In the genomic region with DNA sequence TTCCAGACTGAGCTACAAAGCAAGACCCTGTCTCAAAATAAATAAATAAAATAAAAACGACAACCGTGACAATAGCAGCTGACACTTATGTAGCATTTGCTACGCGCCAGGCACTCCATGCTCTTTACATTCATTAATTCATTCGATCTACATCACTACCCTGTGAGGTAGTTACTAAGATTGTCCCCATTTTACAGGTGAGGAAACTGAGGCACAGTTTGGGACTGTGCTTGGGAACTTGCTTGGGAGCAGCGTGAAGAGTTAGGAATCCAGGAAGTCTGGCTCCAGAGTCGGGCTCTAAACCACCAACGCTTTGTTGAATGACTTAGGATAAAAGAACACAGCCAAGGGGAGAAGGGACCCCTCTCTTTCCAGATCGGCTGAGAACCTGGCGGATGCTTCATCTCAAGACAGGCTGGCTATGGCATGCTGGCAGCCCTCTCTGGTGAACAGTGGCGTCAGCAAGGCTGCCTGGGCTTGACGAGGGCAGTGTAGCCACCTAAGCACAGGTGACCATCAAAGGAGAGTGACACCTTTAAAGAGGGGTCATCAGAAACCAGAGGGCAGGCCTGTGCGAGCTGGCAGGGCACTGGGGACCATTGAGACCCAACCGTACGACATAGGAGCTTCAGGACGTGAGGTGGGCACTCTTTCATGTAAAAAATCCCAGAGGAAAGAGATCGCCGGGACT, we compare ENCODE assay signal across 8 cellular contexts. TPM values are rescaled to one million over a fixed set of nuclear protein-coding genes. Genes with fewer than 3 reads are reported as not detected.
DNase-seq lines count a peak whose midpoint lies in the region; ATAC-seq, FAIRE-seq and TF ChIP-seq lines count a peak whose summit lies in the region.

No MANE protein-coding gene starts in this region.

- no peak for TF ChIP-seq RAD21 in HepG2 (CRISPR knock-in tag; IDR thresholded peaks at IDR 0.05)

- H3K36me3 ChIP-seq in ACC112 (ENCODE audit: insufficient read depth, low read length) = no peaks in the 10 kb centered on the region
- peaks cover 7 to 24% of the 10 kb centered on the region in 2 experiments; a peak in 2 of 3 replicates for H3K36me3 ChIP-seq in HEK293 (ENCODE audit: control insufficient read depth in 2 of 2, insufficient read depth in 1 of 2, low read length in 2 of 2)
- H3K36me3 ChIP-seq in astrocyte (ENCODE audit: insufficient read depth, low read length) = no peaks in the 10 kb centered on the region
- H3K36me3 ChIP-seq in HepG2 (replicated peaks in 1 of 2; ENCODE audit: control insufficient read depth in 1 of 2, insufficient read depth in 2 of 2, low read length in 2 of 2) = peaks cover 5 to 25% of the 10 kb centered on the region in 2 experiments; a peak in 3 of 5 replicates
- peaks cover 18% of the 10 kb centered on the region for H3K36me3 ChIP-seq in upper lobe of right lung

- FAIRE-seq in astrocyte (lab: Jason Lieb, UNC) (no peak), HepG2 (lab: Jason Lieb, UNC) (no peak)

- H3K9me3 Mint-ChIP-seq in astrocyte (ENCODE audit: unreplicated experiment) = peaks cover 2% of the 10 kb centered on the region

- intact Hi-C loops in HepG2 (cut with micrococcal nuclease; ENCODE audit: unreplicated experiment) = no loop called here
- intact Hi-C loops in upper lobe of right lung (cut with DNase I) = no loop called here
- intact Hi-C loops in posterior vena cava (cut with DNase I) = no loop called here

- no peaks in the 10 kb centered on the region for H3K4me1 ChIP-seq in ACC112 (ENCODE audit: control insufficient read depth, insufficient read depth, low read length, unreplicated experiment)
- peaks cover 2% of the 10 kb centered on the region for H3K4me1 ChIP-seq in HEK293 (ENCODE audit: control insufficient read depth, insufficient read depth, low read length)
- H3K4me1 ChIP-seq in astrocyte (ENCODE audit: insufficient read depth, low read length) = peaks cover 5% of the 10 kb centered on the region
- peaks cover 62% of the 10 kb centered on the region for H3K4me1 ChIP-seq in HepG2 (ENCODE audit: insufficient read depth, low read length)
- H3K4me1 ChIP-seq in upper lobe of right lung = peaks cover 11% of the 10 kb centered on the region

- H3K79me2 ChIP-seq in ACC112 (ENCODE audit: control insufficient read depth, insufficient read depth, low read length, unreplicated experiment) (peaks cover 24% of the 10 kb centered on the region), astrocyte (ENCODE audit: insufficient read depth, low read length) (peaks cover 38% of the 10 kb centered on the region), HepG2 (ENCODE audit: insufficient read depth, low read length) (peaks cover 27% of the 10 kb centered on the region)

- POLR2A ChIA-PET in HEK293 (lab: Yijun Ruan, JAX) (interaction anchor here (1.0 to 1.6 kb wide), 4 partner anchors 21 to 224 kb away, joined by 3 to 7 read pairs (median 5); no protein-coding TSS in a partner anchor), HepG2 (lab: Yijun Ruan, JAX) (interaction anchor here (2.2 kb wide), 1 partner anchor 20 kb away, joined by 24 read pairs; a partner anchor contains a TSS)

- H3K27me3 ChIP-seq in ACC112 (ENCODE audit: insufficient read depth, low read length) (no peaks in the 10 kb centered on the region), astrocyte (ENCODE audit: insufficient read depth, low read length) (no peaks in the 10 kb centered on the region), HepG2 (ENCODE audit: control insufficient read depth in 1 of 2, insufficient read depth in 2 of 2, low read length in 2 of 2) (no peaks in the 10 kb centered on the region; a peak in 2 of 5 replicates), upper lobe of right lung (no peaks in the 10 kb centered on the region)

- H4K20me1 ChIP-seq in astrocyte (ENCODE audit: insufficient read depth, low read length) = peaks cover 3% of the 10 kb centered on the region
- no peaks in the 10 kb centered on the region for H4K20me1 ChIP-seq in HepG2 (ENCODE audit: insufficient read depth, low read length)

- WGBS in HepG2 (ENCODE audit: low lambda C conversion rate) = 24% methylated on average over 17 of the region's 18 CpGs

- peaks cover 4% of the 10 kb centered on the region for H3K36me3 Mint-ChIP-seq in astrocyte (ENCODE audit: low read depth, unreplicated experiment)

- peak overlapping the region; percentile 94 for H3K4me3 Mint-ChIP-seq in astrocyte (ENCODE audit: unreplicated experiment)

- H3K4me3 ChIP-seq in ACC112 (ENCODE audit: low read depth, low read length) = peak overlapping the region; percentile 95
- H3K4me3 ChIP-seq in HEK293 (ENCODE audit: low read depth, low read length) = peak overlapping the region; percentile 91
- peak overlapping the region; percentile 94 for H3K4me3 ChIP-seq in astrocyte (ENCODE audit: insufficient read depth, low read depth, low read length)
- peak overlapping the region; percentile 82 to 97 (median 89) for H3K4me3 ChIP-seq in HepG2 (replicated peaks in 1 of 3; ENCODE audit: insufficient read depth in 1 of 3, low read depth in 2 of 3, low read length in 3 of 3)
- H3K4me3 ChIP-seq in upper lobe of right lung = peak overlapping the region; percentile 95

- TF ChIP-seq POLR2A in HepG2 (IDR thresholded peaks at IDR 0.05; ENCODE audit: insufficient read depth in 1 of 2, low read depth in 2 of 2, low read length in 2 of 2) = no peak; a peak in 1 of 4 replicates

- peak overlapping the region; percentile 87 for H3K27ac Mint-ChIP-seq in astrocyte (ENCODE audit: unreplicated experiment)

- TF ChIP-seq EP300 in HepG2 (IDR thresholded peaks at IDR 0.05; ENCODE audit: low read depth in 2 of 2, low read length in 2 of 2) (no peak), HepG2 (CRISPR knock-in tag; IDR thresholded peaks at IDR 0.05; ENCODE audit: borderline replicate concordance) (no peak)

- CTCF ChIA-PET in HEK293 (lab: Yijun Ruan, JAX) (interaction anchor here (0.7 to 2.4 kb wide), 6 partner anchors 13 to 195 kb away, joined by 3 to 12 read pairs (median 4); no protein-coding TSS in a partner anchor), HepG2 (lab: Yijun Ruan, JAX; ENCODE audit: low intra/inter-chr PET ratio, low total read pairs) (no interaction called here)

- in situ Hi-C loops in HepG2 (cut with HindIII; ENCODE audit: extremely low pct_ligation_motif_present, low pct_unique_long_range_greater_than_20kb) = no loop called here

- H3K9me3 ChIP-seq in HEK293 (ENCODE audit: control insufficient read depth, insufficient read depth, low read depth, low read length) (no peaks in the 10 kb centered on the region), astrocyte (ENCODE audit: insufficient read depth, low read depth, low read length) (no peaks in the 10 kb centered on the region), HepG2 (ENCODE audit: low read length) (no peaks in the 10 kb centered on the region), upper lobe of right lung (no peaks in the 10 kb centered on the region)

- TF ChIP-seq CTCF in HEK293 (tag by site-specific recombination; IDR thresholded peaks at IDR 0.05) (no peak), astrocyte (IDR thresholded peaks at IDR 0.05; ENCODE audit: insufficient read depth, low read depth, low read length) (no peak), HepG2 (CRISPR knock-in tag; IDR thresholded peaks at IDR 0.05) (no peak), upper lobe of right lung (IDR thresholded peaks at IDR 0.05) (no peak)

- H3K4me1 Mint-ChIP-seq in astrocyte (ENCODE audit: low read depth, unreplicated experiment) = peaks cover 12% of the 10 kb centered on the region

- ATAC-seq in HepG2 (peak; percentile 42), upper lobe of right lung (peak; percentile 4)

- H3K9ac ChIP-seq in astrocyte (ENCODE audit: low read length) (peak overlapping the region; percentile 98), HepG2 (ENCODE audit: insufficient read depth, low read depth, low read length) (peak overlapping the region; percentile 98)

- peak overlapping the region; percentile 90 for H3K27ac ChIP-seq in ACC112 (ENCODE audit: low read depth, low read length)
- H3K27ac ChIP-seq in HEK293 (ENCODE audit: extremely low read depth, low read depth, low read length) = peak overlapping the region; percentile 84
- peak overlapping the region; percentile 98 for H3K27ac ChIP-seq in astrocyte (ENCODE audit: low read depth, low read length)
- H3K27ac ChIP-seq in HepG2 (ENCODE audit: extremely low read length, insufficient read depth, low read length) = peak overlapping the region; percentile 97
- H3K27ac ChIP-seq in upper lobe of right lung = peak overlapping the region; percentile 100

- no peak for DNase-seq in astrocyte (ENCODE audit: low read depth)
- DNase-seq in HepG2 (ENCODE audit: low spot score) = no peak
- DNase-seq in upper lobe of right lung = no peak
- DNase-seq in posterior vena cava (ENCODE audit: low spot score) = no peak
- DNase-seq in DMS153 (lab: John Stamatoyannopoulos, UW) = no peak
- DNase-seq in activated CD4-positive, alpha-beta T cell treated with anti-CD3 and anti-CD28 coated beads, Interleukin-2, amount 50 U/mL, for 1 hour = no peak

- peak overlapping the region; percentile 83 for H2AFZ ChIP-seq in ACC112 (ENCODE audit: low read length, unreplicated experiment)
- peak overlapping the region; percentile 100 for H2AFZ ChIP-seq in astrocyte (ENCODE audit: low read depth, low read length)
- no peak overlapping the region for H2AFZ ChIP-seq in HepG2 (ENCODE audit: low read length)

- no peaks in the 10 kb centered on the region for H3K27me3 Mint-ChIP-seq in astrocyte (ENCODE audit: low read depth, unreplicated experiment)

- H3K4me2 ChIP-seq in astrocyte (ENCODE audit: low read length) = peak overlapping the region; percentile 97
- peak overlapping the region; percentile 91 for H3K4me2 ChIP-seq in HepG2 (ENCODE audit: low read depth, low read length)

- TSS peak; percentile 79 for BruUV-seq in HepG2 (replicated peaks; lab: Mats Ljungman, UMichigan)

RNA-seq across cellular contexts. Expression of a gene that starts 0.6 kb away (rescaled TPM):
- 14.5 and 16.2 TPM in 2 replicates for total RNA-seq in astrocyte
- total RNA-seq in HepG2 (2016; rRNA removed; fragmentation: Illumina TruSeq; extraction: Trizol) = 10.3 and 13.7 TPM in 2 replicates
- 2.2 TPM in 2 replicates for total RNA-seq in HepG2 (2016; cell fraction: cytosol; rRNA removed; fragmentation: Illumina TruSeq; extraction: Trizol; ENCODE audit: low read depth)
- total RNA-seq in HepG2 (2016; cell fraction: insoluble cytoplasmic fraction; rRNA removed; fragmentation: Illumina TruSeq; extraction: Trizol) = 10.1 and 13.2 TPM in 2 replicates
- 5.2 and 7.2 TPM in 2 replicates for total RNA-seq in HepG2 (2016; cell fraction: membrane; rRNA removed; fragmentation: Illumina TruSeq; extraction: Trizol)
- total RNA-seq in HepG2 (2016; cell fraction: nucleus; rRNA removed; fragmentation: Illumina TruSeq; extraction: Trizol) = 5.0 and 6.8 TPM in 2 replicates
- polyA plus RNA-seq in HepG2 (2011; rRNA removed) = 3.5 and 4.8 TPM in 2 replicates
- 4.6 and 9.1 TPM in 2 replicates for polyA plus RNA-seq in HepG2 (2011; cell fraction: cytosol; rRNA removed)
- polyA plus RNA-seq in HepG2 (2011; cell fraction: nucleus; rRNA removed) = 7.4 and 8.4 TPM in 2 replicates
- polyA plus RNA-seq in HepG2 (2012) = 4.7 and 7.0 TPM in 2 replicates
- 1.5 and 2.2 TPM in 2 replicates for polyA plus RNA-seq in HepG2 (2016; cell fraction: cytosol; fragmentation: Illumina TruSeq; extraction: Trizol; ENCODE audit: low read depth)
- polyA plus RNA-seq in HepG2 (2016; cell fraction: insoluble cytoplasmic fraction; fragmentation: Illumina TruSeq; extraction: Trizol; ENCODE audit: low read depth) = 12.2 and 13.2 TPM in 2 replicates
- polyA plus RNA-seq in HepG2 (2016; cell fraction: membrane; fragmentation: Illumina TruSeq; extraction: Trizol; ENCODE audit: low read depth) = 3.7 and 4.3 TPM in 2 replicates
- 10.0 and 11.0 TPM in 2 replicates for polyA plus RNA-seq in HepG2 (2016; cell fraction: nucleus; fragmentation: Illumina TruSeq; extraction: Trizol; ENCODE audit: insufficient read depth, low read depth)
- polyA minus RNA-seq in HepG2 (2011; rRNA and poly(A)+ RNA removed; ENCODE audit: low replicate concordance) = 5.5 and 8.1 TPM in 2 replicates
- polyA minus RNA-seq in HepG2 (2011; cell fraction: cytosol; rRNA and poly(A)+ RNA removed) = 4.5 and 6.8 TPM in 2 replicates
- 3.5 and 5.0 TPM in 2 replicates for polyA minus RNA-seq in HepG2 (2011; cell fraction: nucleus; rRNA and poly(A)+ RNA removed)
- 12.2 TPM for total RNA-seq in upper lobe of right lung
- total RNA-seq in posterior vena cava = 10 to 100 TPM; 10.1 to 10.7 TPM

RNA-seq across cellular contexts. Expression of a gene that starts 6.2 kb away (rescaled TPM):
- total RNA-seq in astrocyte (47.0 and 51.8 TPM in 2 replicates), HepG2 (2016; rRNA removed; fragmentation: Illumina TruSeq; extraction: Trizol) (18.3 and 29.0 TPM in 2 replicates), upper lobe of right lung (30.8 TPM), posterior vena cava (10 to 100 TPM; 29.0 to 29.5 TPM)
- 7.3 and 8.3 TPM in 2 replicates for total RNA-seq in HepG2 (2016; cell fraction: cytosol; rRNA removed; fragmentation: Illumina TruSeq; extraction: Trizol; ENCODE audit: low read depth)
- 14.2 and 28.7 TPM in 2 replicates for total RNA-seq in HepG2 (2016; cell fraction: insoluble cytoplasmic fraction; rRNA removed; fragmentation: Illumina TruSeq; extraction: Trizol)
- 11.9 and 12.1 TPM in 2 replicates for total RNA-seq in HepG2 (2016; cell fraction: membrane; rRNA removed; fragmentation: Illumina TruSeq; extraction: Trizol)
- total RNA-seq in HepG2 (2016; cell fraction: nucleus; rRNA removed; fragmentation: Illumina TruSeq; extraction: Trizol) = 13.9 and 16.7 TPM in 2 replicates
- polyA plus RNA-seq in HepG2 (2011; rRNA removed) = 30.8 and 39.2 TPM in 2 replicates
- 14.2 and 18.0 TPM in 2 replicates for polyA plus RNA-seq in HepG2 (2011; cell fraction: cytosol; rRNA removed)
- 95.9 and 102 TPM in 2 replicates for polyA plus RNA-seq in HepG2 (2011; cell fraction: nucleus; rRNA removed)
- polyA plus RNA-seq in HepG2 (2012) = 24.3 and 37.8 TPM in 2 replicates
- polyA plus RNA-seq in HepG2 (2016; cell fraction: cytosol; fragmentation: Illumina TruSeq; extraction: Trizol; ENCODE audit: low read depth) = 1.6 and 2.9 TPM in 2 replicates
- 17.3 and 26.9 TPM in 2 replicates for polyA plus RNA-seq in HepG2 (2016; cell fraction: insoluble cytoplasmic fraction; fragmentation: Illumina TruSeq; extraction: Trizol; ENCODE audit: low read depth)
- polyA plus RNA-seq in HepG2 (2016; cell fraction: membrane; fragmentation: Illumina TruSeq; extraction: Trizol; ENCODE audit: low read depth) = 6.0 and 6.7 TPM in 2 replicates
- 52.3 and 54.5 TPM in 2 replicates for polyA plus RNA-seq in HepG2 (2016; cell fraction: nucleus; fragmentation: Illumina TruSeq; extraction: Trizol; ENCODE audit: insufficient read depth, low read depth)
- 18.4 and 43.6 TPM in 2 replicates for polyA minus RNA-seq in HepG2 (2011; rRNA and poly(A)+ RNA removed; ENCODE audit: low replicate concordance)
- 15.1 and 16.5 TPM in 2 replicates for polyA minus RNA-seq in HepG2 (2011; cell fraction: cytosol; rRNA and poly(A)+ RNA removed)
- 17.9 and 24.6 TPM in 2 replicates for polyA minus RNA-seq in HepG2 (2011; cell fraction: nucleus; rRNA and poly(A)+ RNA removed)

RNA-seq across cellular contexts. Expression of a gene that starts 16.6 kb away (rescaled TPM):
- total RNA-seq in astrocyte (not detected in 2 replicates), HepG2 (2016; rRNA removed; fragmentation: Illumina TruSeq; extraction: Trizol) (not detected in 2 replicates), upper lobe of right lung (not detected), posterior vena cava (not detected)
- total RNA-seq in HepG2 (2016; cell fraction: cytosol; rRNA removed; fragmentation: Illumina TruSeq; extraction: Trizol; ENCODE audit: low read depth) = not detected in 2 replicates
- total RNA-seq in HepG2 (2016; cell fraction: insoluble cytoplasmic fraction; rRNA removed; fragmentation: Illumina TruSeq; extraction: Trizol) = not detected in 2 replicates
- not detected in 2 replicates for total RNA-seq in HepG2 (2016; cell fraction: membrane; rRNA removed; fragmentation: Illumina TruSeq; extraction: Trizol)
- total RNA-seq in HepG2 (2016; cell fraction: nucleus; rRNA removed; fragmentation: Illumina TruSeq; extraction: Trizol) = not detected in 2 replicates
- not detected in 2 replicates for polyA plus RNA-seq in HepG2 (2011; rRNA removed)
- polyA plus RNA-seq in HepG2 (2011; cell fraction: cytosol; rRNA removed) = not detected in 2 replicates
- not detected in 2 replicates for polyA plus RNA-seq in HepG2 (2011; cell fraction: nucleus; rRNA removed)
- polyA plus RNA-seq in HepG2 (2012) = not detected in 2 replicates
- not detected in 2 replicates for polyA plus RNA-seq in HepG2 (2016; cell fraction: cytosol; fragmentation: Illumina TruSeq; extraction: Trizol; ENCODE audit: low read depth)
- not detected in 2 replicates for polyA plus RNA-seq in HepG2 (2016; cell fraction: insoluble cytoplasmic fraction; fragmentation: Illumina TruSeq; extraction: Trizol; ENCODE audit: low read depth)
- not detected in 2 replicates for polyA plus RNA-seq in HepG2 (2016; cell fraction: membrane; fragmentation: Illumina TruSeq; extraction: Trizol; ENCODE audit: low read depth)
- polyA plus RNA-seq in HepG2 (2016; cell fraction: nucleus; fragmentation: Illumina TruSeq; extraction: Trizol; ENCODE audit: insufficient read depth, low read depth) = not detected in 2 replicates
- polyA minus RNA-seq in HepG2 (2011; rRNA and poly(A)+ RNA removed; ENCODE audit: low replicate concordance) = not detected in 2 replicates
- polyA minus RNA-seq in HepG2 (2011; cell fraction: cytosol; rRNA and poly(A)+ RNA removed) = not detected in 2 replicates
- not detected in 2 replicates for polyA minus RNA-seq in HepG2 (2011; cell fraction: nucleus; rRNA and poly(A)+ RNA removed)

RNA-seq across cellular contexts. Expression of a gene that starts 19.6 kb away (rescaled TPM):
- total RNA-seq in astrocyte (not detected in 2 replicates), HepG2 (2016; rRNA removed; fragmentation: Illumina TruSeq; extraction: Trizol) (47.4 and 70.6 TPM in 2 replicates), upper lobe of right lung (not detected), posterior vena cava (not detected)
- total RNA-seq in HepG2 (2016; cell fraction: cytosol; rRNA removed; fragmentation: Illumina TruSeq; extraction: Trizol; ENCODE audit: low read depth) = 29.6 and 43.2 TPM in 2 replicates
- total RNA-seq in HepG2 (2016; cell fraction: insoluble cytoplasmic fraction; rRNA removed; fragmentation: Illumina TruSeq; extraction: Trizol) = 47.9 and 76.1 TPM in 2 replicates
- total RNA-seq in HepG2 (2016; cell fraction: membrane; rRNA removed; fragmentation: Illumina TruSeq; extraction: Trizol) = 38.7 and 54.4 TPM in 2 replicates
- 42.5 and 49.4 TPM in 2 replicates for total RNA-seq in HepG2 (2016; cell fraction: nucleus; rRNA removed; fragmentation: Illumina TruSeq; extraction: Trizol)
- polyA plus RNA-seq in HepG2 (2011; rRNA removed) = 9.0 and 11.2 TPM in 2 replicates
- 9.6 and 9.7 TPM in 2 replicates for polyA plus RNA-seq in HepG2 (2011; cell fraction: cytosol; rRNA removed)
- polyA plus RNA-seq in HepG2 (2011; cell fraction: nucleus; rRNA removed) = 3.7 and 4.5 TPM in 2 replicates
- polyA plus RNA-seq in HepG2 (2012) = 11.7 and 27.5 TPM in 2 replicates
- 59.2 and 77.1 TPM in 2 replicates for polyA plus RNA-seq in HepG2 (2016; cell fraction: cytosol; fragmentation: Illumina TruSeq; extraction: Trizol; ENCODE audit: low read depth)
- polyA plus RNA-seq in HepG2 (2016; cell fraction: insoluble cytoplasmic fraction; fragmentation: Illumina TruSeq; extraction: Trizol; ENCODE audit: low read depth) = 77.8 and 93.1 TPM in 2 replicates
- 72.5 and 86.0 TPM in 2 replicates for polyA plus RNA-seq in HepG2 (2016; cell fraction: membrane; fragmentation: Illumina TruSeq; extraction: Trizol; ENCODE audit: low read depth)
- polyA plus RNA-seq in HepG2 (2016; cell fraction: nucleus; fragmentation: Illumina TruSeq; extraction: Trizol; ENCODE audit: insufficient read depth, low read depth) = 132 and 146 TPM in 2 replicates
- polyA minus RNA-seq in HepG2 (2011; rRNA and poly(A)+ RNA removed; ENCODE audit: low replicate concordance) = 0.51 and 3.8 TPM in 2 replicates
- polyA minus RNA-seq in HepG2 (2011; cell fraction: cytosol; rRNA and poly(A)+ RNA removed) = 3.0 and 6.0 TPM in 2 replicates
- polyA minus RNA-seq in HepG2 (2011; cell fraction: nucleus; rRNA and poly(A)+ RNA removed) = 0.64 and 1.4 TPM in 2 replicates

RNA-seq across cellular contexts. Expression of a gene that starts 39.1 kb away (rescaled TPM):
- total RNA-seq in astrocyte (0.68 TPM in 1 of 2 replicates, not detected in the other), HepG2 (2016; rRNA removed; fragmentation: Illumina TruSeq; extraction: Trizol) (not detected in 2 replicates), upper lobe of right lung (3.2 TPM), posterior vena cava (1 to 10 TPM in 1 of 2 donors, under 1 TPM in 1; 0.90 to 2.6 TPM)
- total RNA-seq in HepG2 (2016; cell fraction: cytosol; rRNA removed; fragmentation: Illumina TruSeq; extraction: Trizol; ENCODE audit: low read depth) = not detected in 2 replicates
- total RNA-seq in HepG2 (2016; cell fraction: insoluble cytoplasmic fraction; rRNA removed; fragmentation: Illumina TruSeq; extraction: Trizol) = not detected in 2 replicates
- total RNA-seq in HepG2 (2016; cell fraction: membrane; rRNA removed; fragmentation: Illumina TruSeq; extraction: Trizol) = not detected in 2 replicates
- not detected in 2 replicates for total RNA-seq in HepG2 (2016; cell fraction: nucleus; rRNA removed; fragmentation: Illumina TruSeq; extraction: Trizol)
- not detected in 2 replicates for polyA plus RNA-seq in HepG2 (2011; rRNA removed)
- polyA plus RNA-seq in HepG2 (2011; cell fraction: cytosol; rRNA removed) = not detected in 2 replicates
- polyA plus RNA-seq in HepG2 (2011; cell fraction: nucleus; rRNA removed) = 0.32 TPM in 1 of 2 replicates, not detected in the other
- polyA plus RNA-seq in HepG2 (2012) = 0.24 and 0.35 TPM in 2 replicates
- polyA plus RNA-seq in HepG2 (2016; cell fraction: cytosol; fragmentation: Illumina TruSeq; extraction: Trizol; ENCODE audit: low read depth) = not detected in 2 replicates
- polyA plus RNA-seq in HepG2 (2016; cell fraction: insoluble cytoplasmic fraction; fragmentation: Illumina TruSeq; extraction: Trizol; ENCODE audit: low read depth) = not detected in 2 replicates
- not detected in 2 replicates for polyA plus RNA-seq in HepG2 (2016; cell fraction: membrane; fragmentation: Illumina TruSeq; extraction: Trizol; ENCODE audit: low read depth)
- not detected in 2 replicates for polyA plus RNA-seq in HepG2 (2016; cell fraction: nucleus; fragmentation: Illumina TruSeq; extraction: Trizol; ENCODE audit: insufficient read depth, low read depth)
- not detected in 2 replicates for polyA minus RNA-seq in HepG2 (2011; rRNA and poly(A)+ RNA removed; ENCODE audit: low replicate concordance)
- polyA minus RNA-seq in HepG2 (2011; cell fraction: cytosol; rRNA and poly(A)+ RNA removed) = not detected in 2 replicates
- polyA minus RNA-seq in HepG2 (2011; cell fraction: nucleus; rRNA and poly(A)+ RNA removed) = not detected in 2 replicates
